In genomic region chr9:34992376-34992951, GRCh38 we compare ENCODE assay signal across 8 cellular contexts. TPM values are rescaled to one million over a fixed set of nuclear protein-coding genes. Genes with fewer than 3 reads are reported as not detected.
DNase-seq lines count a peak whose midpoint lies in the region; ATAC-seq and TF ChIP-seq lines count a peak whose summit lies in the region.

No MANE protein-coding gene starts in this region.

- H3K4me3 Mint-ChIP-seq in stimulated activated effector memory CD8-positive, alpha-beta T cell treated with anti-CD3 and anti-CD28 coated beads, Interleukin-12 subunit alpha, Interleukin-12 subunit beta, amount 100 ng/mL, for 72 hours: peak overlapping the region; percentile 82

- peaks cover 60% of the 10 kb centered on the region for H3K4me1 Mint-ChIP-seq in stimulated activated effector memory CD8-positive, alpha-beta T cell treated with anti-CD3 and anti-CD28 coated beads, Interleukin-12 subunit alpha, Interleukin-12 subunit beta, amount 100 ng/mL, for 72 hours

- H3K27ac ChIP-seq in brain microvascular endothelial cell (peak overlapping the region; percentile 52), left lung (peak overlapping the region; percentile 67 to 83)

- H3K4me1 ChIP-seq in left lung: peaks cover 10 to 53% of the 10 kb centered on the region in 2 donors

- intact Hi-C loops in left lung (cut with DNase I): no loop called here

- H3K36me3 Mint-ChIP-seq in stimulated activated effector memory CD8-positive, alpha-beta T cell treated with anti-CD3 and anti-CD28 coated beads, Interleukin-12 subunit alpha, Interleukin-12 subunit beta, amount 100 ng/mL, for 72 hours: peaks cover 28% of the 10 kb centered on the region

- no peak for TF ChIP-seq CTCF in BJ (IDR thresholded peaks at IDR 0.05; ENCODE audit: insufficient read depth, low read depth, low read length)
- TF ChIP-seq CTCF in brain microvascular endothelial cell (IDR thresholded peaks at IDR 0.05; ENCODE audit: low read depth, low read length, missing control alignments): no peak
- no peak for TF ChIP-seq CTCF in left lung (IDR thresholded peaks at IDR 0.05)

- peak overlapping the region; percentile 90 for H3K27ac Mint-ChIP-seq in stimulated activated effector memory CD8-positive, alpha-beta T cell treated with anti-CD3 and anti-CD28 coated beads, Interleukin-12 subunit alpha, Interleukin-12 subunit beta, amount 100 ng/mL, for 72 hours

- H3K27me3 ChIP-seq in BJ (ENCODE audit: control insufficient read depth, insufficient read depth, low read length) (no peaks in the 10 kb centered on the region), brain microvascular endothelial cell (replicated peaks) (no peaks in the 10 kb centered on the region), left lung (peaks cover 0 to 8% of the 10 kb centered on the region in 2 donors)

- H3K36me3 ChIP-seq in BJ (ENCODE audit: control insufficient read depth, insufficient read depth, low read length): peaks cover 9% of the 10 kb centered on the region
- peaks cover 8% of the 10 kb centered on the region for H3K36me3 ChIP-seq in brain microvascular endothelial cell (replicated peaks)
- H3K36me3 ChIP-seq in left lung: peaks cover 0 to 15% of the 10 kb centered on the region in 2 donors

- H3K9me3 Mint-ChIP-seq in stimulated activated effector memory CD8-positive, alpha-beta T cell treated with anti-CD3 and anti-CD28 coated beads, Interleukin-12 subunit alpha, Interleukin-12 subunit beta, amount 100 ng/mL, for 72 hours: no peaks in the 10 kb centered on the region

- CTCF ChIA-PET in BJ (lab: Yijun Ruan, JAX): interaction anchor here (0.6 to 4.1 kb wide), 3 partner anchors 9 to 557 kb away, joined by 3 to 36 read pairs (median 4); no protein-coding TSS in a partner anchor

- POLR2A ChIA-PET in BJ (lab: Charles Lee): interaction anchor here (1.2 kb wide), 1 partner anchor 80 kb away, joined by 3 read pairs; the partner anchor contains the start of gene VCP

- no peaks in the 10 kb centered on the region for H3K9me3 ChIP-seq in left lung

- DNase-seq in BJ (ENCODE audit: low read depth): peak; percentile 45
- peak; percentile 89 for DNase-seq in RKO (ENCODE audit: low spot score)
- peak; percentile 82 for DNase-seq in brain microvascular endothelial cell
- DNase-seq in left lung: peak in 1 of 2 donors; percentile 39
- no peak for DNase-seq in stimulated activated effector memory CD8-positive, alpha-beta T cell treated with anti-CD3 and anti-CD28 coated beads, Interleukin-12 subunit alpha, Interleukin-12 subunit beta, amount 100 ng/mL, for 72 hours (ENCODE audit: low spot score in 2 of 2)
- DNase-seq in epidermal melanocyte (ENCODE audit: insufficient read length, low spot score): no peak
- DNase-seq in NCI-H345 (lab: John Stamatoyannopoulos, UW): no peak

- no peak for ATAC-seq in left lung
- ATAC-seq in stimulated activated effector memory CD8-positive, alpha-beta T cell treated with anti-CD3 and anti-CD28 coated beads, Interleukin-12 subunit alpha, Interleukin-12 subunit beta, amount 100 ng/mL, for 72 hours: no peak
- ATAC-seq in GM18907 (IDR thresholded peaks at IDR 0.05; ENCODE audit: unreplicated experiment): no peak

- H3K4me3 ChIP-seq in BJ (ENCODE audit: low read depth, low read length): no peak overlapping the region
- peak overlapping the region; percentile 9 for H3K4me3 ChIP-seq in brain microvascular endothelial cell (ENCODE audit: low read depth, low read length)
- no peak overlapping the region for H3K4me3 ChIP-seq in left lung

- in situ Hi-C loops in brain microvascular endothelial cell (cut with HindIII; ENCODE audit: low pct_ligation_motif_present, low sequenced_read_pairs): no loop called here

RNA-seq across cellular contexts. Expression of gene DNAJB5, which starts 2.9 kb away (rescaled TPM):
- 5.2 and 6.1 TPM in 2 replicates for polyA plus RNA-seq in BJ (2011; rRNA removed)
- 3.2 and 4.6 TPM in 2 replicates for polyA minus RNA-seq in BJ (2011; rRNA and poly(A)+ RNA removed)
- 10 to 100 TPM in 1 of 2 donors, 1 to 10 TPM in 1; 8.8 to 14.4 TPM for total RNA-seq in left lung

RNA-seq across cellular contexts. Expression of gene PHF24, which starts 34.4 kb away (rescaled TPM):
- polyA plus RNA-seq in BJ (2011; rRNA removed): 0.02 and 0.09 TPM in 2 replicates
- 0.05 TPM in 1 of 2 replicates, not detected in the other for polyA minus RNA-seq in BJ (2011; rRNA and poly(A)+ RNA removed)
- total RNA-seq in left lung: under 1 TPM; 0.44 to 0.58 TPM

Comparison
In these comparisons a context has a peak if more than half of its experiments do, and no peak if none do; other contexts are left out.
1. DNase-seq: peak in BJ (single experiment), RKO (single experiment) and brain microvascular endothelial cell (single experiment); none in stimulated activated effector memory CD8-positive, alpha-beta T cell treated with anti-CD3 and anti-CD28 coated beads, Interleukin-12 subunit alpha, Interleukin-12 subunit beta, amount 100 ng/mL, for 72 hours (0 of 2), epidermal melanocyte (single experiment) and NCI-H345 (single experiment).